In the genomic region with DNA sequence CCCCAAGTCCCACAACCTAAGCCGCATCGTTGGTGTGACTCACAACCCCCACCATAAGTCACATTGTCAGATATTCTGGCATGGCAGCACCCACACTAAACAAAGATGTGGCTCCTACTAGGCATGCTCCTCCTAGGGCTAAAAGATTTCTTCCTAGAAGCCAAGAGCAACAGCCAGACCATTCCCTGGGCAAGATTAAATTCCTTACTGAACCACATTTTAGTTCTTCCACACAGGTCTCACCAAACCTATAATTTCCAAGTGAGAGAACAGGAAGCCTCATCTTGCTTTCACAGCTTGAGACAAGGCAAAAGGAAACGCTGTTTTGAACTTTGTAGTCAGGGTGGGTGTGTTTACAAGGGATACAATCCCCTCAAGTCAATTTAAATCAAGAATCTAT, we compare ENCODE assay signal across 22 cellular contexts.
"Had no signal": no experiment of that assay in that cellular context is flagged by ENCODE, and none has a peak within 500 bp of the region (broad histone marks: within the 10 kb centered on the region; RNA-seq: fewer than 3 reads in every experiment).

No MANE protein-coding gene starts in this region.

- H3K27me3 Mint-ChIP-seq: activated naive CD4-positive, alpha-beta T cell treated with anti-CD3 and anti-CD28 coated beads, Interleukin-2, amount 10 ng/mL, durations not matched to agents 7 days and 5 days; activated T-helper 17 cell treated with anti-CD3 and anti-CD28 coated beads, Interleukin-2, amount 50 U/mL, for 72 hours; memory B cell; natural killer cell treated with Interleukin-12 subunit alpha and Interleukin-12 subunit beta and Interleukin-15 and Interleukin-18, amount 100 ng/mL, for 72 hours; T-cell had no signal

- H3K9me3 Mint-ChIP-seq: activated naive CD4-positive, alpha-beta T cell treated with anti-CD3 and anti-CD28 coated beads, Interleukin-2, amount 10 ng/mL, durations not matched to agents 7 days and 5 days; activated T-helper 17 cell treated with anti-CD3 and anti-CD28 coated beads, Interleukin-2, amount 50 U/mL, for 72 hours had no signal

- H3K27ac Mint-ChIP-seq: activated naive CD4-positive, alpha-beta T cell treated with anti-CD3 and anti-CD28 coated beads, Interleukin-2, amount 10 ng/mL, durations not matched to agents 7 days and 5 days; activated T-helper 17 cell treated with anti-CD3 and anti-CD28 coated beads, Interleukin-2, amount 50 U/mL, for 72 hours; memory B cell; natural killer cell treated with Interleukin-12 subunit alpha and Interleukin-12 subunit beta and Interleukin-15 and Interleukin-18, amount 100 ng/mL, for 72 hours; stimulated activated effector memory CD8-positive, alpha-beta T cell treated with anti-CD3 and anti-CD28 coated beads, Interleukin-12 subunit alpha, Interleukin-12 subunit beta, amount 100 ng/mL, for 72 hours; T-cell had no signal

- DNase-seq: activated CD4-positive, alpha-beta T cell treated with anti-CD3 and anti-CD28 coated beads, Interleukin-2, amount 50 U/mL, for 1 hour; activated naive CD4-positive, alpha-beta T cell treated with anti-CD3 and anti-CD28 coated beads, Interleukin-2, amount 10 ng/mL, durations not matched to agents 7 days and 5 days; activated T-cell treated with anti-CD3 and anti-CD28 coated beads for 4 hours; body of pancreas; caudate nucleus; effector CD8-positive, alpha-beta T cell; esophagus squamous epithelium; foreskin fibroblast; glutamatergic neuron; hypothalamus; kidney glomerular epithelial cell; left ventricle myocardium superior; occipital lobe; psoas muscle; stimulated activated CD4-positive, alpha-beta T cell treated with anti-CD3 and anti-CD28 coated beads, Interleukin-12 subunit alpha, Interleukin-12 subunit beta, amount 100 ng/mL, for 4 hours; stimulated activated CD4-positive, alpha-beta T cell treated with anti-CD3 and anti-CD28 coated beads, Interleukin-2, amount 100 ng/mL, for 24 hours; T-cell; T-helper 9 cell had no signal

- H3K36me3 Mint-ChIP-seq: activated naive CD4-positive, alpha-beta T cell treated with anti-CD3 and anti-CD28 coated beads, Interleukin-2, amount 10 ng/mL, durations not matched to agents 7 days and 5 days; memory B cell; natural killer cell treated with Interleukin-12 subunit alpha and Interleukin-12 subunit beta and Interleukin-15 and Interleukin-18, amount 100 ng/mL, for 72 hours; stimulated activated effector memory CD8-positive, alpha-beta T cell treated with anti-CD3 and anti-CD28 coated beads, Interleukin-12 subunit alpha, Interleukin-12 subunit beta, amount 100 ng/mL, for 72 hours; T-cell had no signal

- H3K4me1 Mint-ChIP-seq: activated naive CD4-positive, alpha-beta T cell treated with anti-CD3 and anti-CD28 coated beads, Interleukin-2, amount 10 ng/mL, durations not matched to agents 7 days and 5 days; activated T-helper 17 cell treated with anti-CD3 and anti-CD28 coated beads, Interleukin-2, amount 50 U/mL, for 72 hours; memory B cell; stimulated activated effector memory CD8-positive, alpha-beta T cell treated with anti-CD3 and anti-CD28 coated beads, Interleukin-12 subunit alpha, Interleukin-12 subunit beta, amount 100 ng/mL, for 72 hours; T-cell had no signal

- H3K4me3 Mint-ChIP-seq: activated naive CD4-positive, alpha-beta T cell treated with anti-CD3 and anti-CD28 coated beads, Interleukin-2, amount 10 ng/mL, durations not matched to agents 7 days and 5 days; activated T-helper 17 cell treated with anti-CD3 and anti-CD28 coated beads, Interleukin-2, amount 50 U/mL, for 72 hours; memory B cell; natural killer cell treated with Interleukin-12 subunit alpha and Interleukin-12 subunit beta and Interleukin-15 and Interleukin-18, amount 100 ng/mL, for 72 hours; stimulated activated effector memory CD8-positive, alpha-beta T cell treated with anti-CD3 and anti-CD28 coated beads, Interleukin-12 subunit alpha, Interleukin-12 subunit beta, amount 100 ng/mL, for 72 hours; T-cell had no signal
